ENCODE assay signal across 10 cellular contexts in the genomic region with DNA sequence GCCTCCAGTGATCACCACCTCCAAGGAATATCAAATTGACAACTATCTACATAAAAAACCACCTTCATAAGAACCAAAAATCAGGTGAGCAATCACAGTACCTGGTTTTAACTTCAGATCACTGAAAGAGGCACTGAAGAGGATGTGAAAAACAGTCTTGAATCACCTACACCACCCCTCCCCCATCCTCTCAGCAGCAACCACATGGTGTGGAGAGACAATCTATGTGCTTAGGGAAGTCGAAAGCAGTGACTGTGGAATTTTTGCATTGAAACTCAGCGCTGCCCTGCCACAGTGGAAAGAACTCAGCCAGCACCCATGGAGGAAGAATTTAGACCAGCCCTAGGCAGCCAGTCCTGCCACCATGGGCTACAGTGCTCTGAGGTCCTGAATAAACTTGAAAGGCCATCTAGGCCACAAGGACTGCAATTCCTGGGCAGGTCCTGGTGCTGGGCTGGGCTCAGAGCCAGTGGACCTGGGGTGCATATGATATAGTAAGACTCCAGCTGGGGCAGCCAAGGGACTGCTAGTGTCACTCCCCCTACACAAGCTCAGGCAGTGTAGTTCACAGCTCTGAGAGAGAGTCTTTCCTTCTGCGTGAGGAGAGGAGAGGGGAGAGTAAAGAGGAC.
DNase-seq lines count a peak whose midpoint lies in the region; ATAC-seq, FAIRE-seq and TF ChIP-seq lines count a peak whose summit lies in the region.
"Had no signal": no experiment of that assay in that cellular context is flagged by ENCODE, and none has a peak within 500 bp of the region (broad histone marks: within the 10 kb centered on the region; RNA-seq: fewer than 3 reads in every experiment).

No MANE protein-coding gene starts in this region.

- no TSS peak for BruUV-seq in HepG2 (replicated peaks; lab: Mats Ljungman, UMichigan)

- peak overlapping the region; percentile 36 for H2BK120ac ChIP-seq in H9 (ENCODE audit: low read depth, low read length, poor library complexity, severe bottlenecking)

- no peak overlapping the region for H2AFZ ChIP-seq in H9 (ENCODE audit: low read length)
- no peak overlapping the region for H2AFZ ChIP-seq in HepG2 (ENCODE audit: low read length)
- no peak overlapping the region for H2AFZ ChIP-seq in SK-N-SH (ENCODE audit: low read depth)

- no peak overlapping the region for H3T11ph ChIP-seq in H9 (ENCODE audit: low read length)

- peak overlapping the region; percentile 64 for H3K18ac ChIP-seq in H9 (ENCODE audit: insufficient read length, low read depth, low read length)

- no CpG with 5 or more reads among the region's 3 CpGs for WGBS in H9 (ENCODE audit: extremely low coverage, insufficient read length, low lambda C conversion rate)
- WGBS in HepG2 (ENCODE audit: low lambda C conversion rate): 100% methylated on average over 3 of the region's 3 CpGs
- 84% methylated on average over 3 of the region's 3 CpGs for WGBS in SK-N-SH (ENCODE audit: low lambda C conversion rate)

- no peak overlapping the region for H3K9ac ChIP-seq in H9 (ENCODE audit: extremely low read depth, insufficient read length, low read length)
- H3K9ac ChIP-seq in HepG2 (ENCODE audit: insufficient read depth, low read depth, low read length): no peak overlapping the region
- H3K9ac ChIP-seq in SK-N-SH: no peak overlapping the region

- no peak overlapping the region for H3K4me3 Mint-ChIP-seq in H9
- no peak overlapping the region for H3K4me3 Mint-ChIP-seq in T-helper 2 cell treated with Interferon-gamma antibody and Interleukin-4, amounts not matched to agents 5 μg/mL and 100 μg/mL, for 36 hours
- H3K4me3 Mint-ChIP-seq: T-helper 1 cell treated with Interleukin-12 subunit alpha and Interleukin-12 subunit beta and Interleukin-4 antibody, amounts not matched to agents 30 μg/mL and 1 μg/mL, for 36 hours had no signal

- TF ChIP-seq CTCF in H9 (conservative IDR thresholded peaks at IDR 0.05): no peak
- no peak for TF ChIP-seq CTCF in HepG2 (CRISPR knock-in tag; IDR thresholded peaks at IDR 0.05)
- no peak for TF ChIP-seq CTCF in SK-N-SH (IDR thresholded peaks at IDR 0.05)

- H2BK12ac ChIP-seq in H9 (ENCODE audit: insufficient read length, low read depth, low read length): no peak overlapping the region

- H3K56ac ChIP-seq in H9 (ENCODE audit: insufficient read length, low read depth, low read length): no peak overlapping the region

- CTCF ChIA-PET in HepG2 (lab: Yijun Ruan, JAX; ENCODE audit: low intra/inter-chr PET ratio, low total read pairs) (no interaction called here), SK-N-SH (lab: Yijun Ruan, JAX) (interaction anchor here (2.7 kb wide), 1 partner anchor 207 kb away, joined by 8 read pairs; no protein-coding TSS in a partner anchor)

- peak overlapping the region; percentile 64 to 79 (median 66); a peak in 4 of 7 replicates for H3K27ac Mint-ChIP-seq in H9
- H3K27ac Mint-ChIP-seq in T-helper 2 cell treated with Interferon-gamma antibody and Interleukin-4, amounts not matched to agents 5 μg/mL and 100 μg/mL, for 36 hours: no peak overlapping the region
- H3K27ac Mint-ChIP-seq: T-helper 1 cell treated with Interleukin-12 subunit alpha and Interleukin-12 subunit beta and Interleukin-4 antibody, amounts not matched to agents 30 μg/mL and 1 μg/mL, for 36 hours had no signal

- in situ Hi-C loops in HepG2 (cut with HindIII; ENCODE audit: extremely low pct_ligation_motif_present, low pct_unique_long_range_greater_than_20kb): loop anchor here (25.0 kb wide), 1 partner anchor 436 kb away; no protein-coding TSS in a partner anchor

- ATAC-seq in GM18907 (IDR thresholded peaks at IDR 0.05; ENCODE audit: unreplicated experiment) (peak; percentile 57), HepG2 (peak; percentile 56), GM19467 (IDR thresholded peaks at IDR 0.05; ENCODE audit: unreplicated experiment) (no peak), GM19452 (IDR thresholded peaks at IDR 0.05; ENCODE audit: unreplicated experiment) (no peak)

- H2BK5ac ChIP-seq in H9 (ENCODE audit: insufficient read length, low read length): peak overlapping the region; percentile 38

- POLR2A ChIA-PET in HepG2 (lab: Yijun Ruan, JAX): no interaction called here
- POLR2A ChIA-PET in SK-N-SH (lab: Yijun Ruan, JAX): no interaction called here

- H3K27me3 ChIP-seq in H9 (ENCODE audit: insufficient read depth, low read length): no peaks in the 10 kb centered on the region
- no peaks in the 10 kb centered on the region for H3K27me3 ChIP-seq in HepG2 (ENCODE audit: control insufficient read depth in 1 of 2, insufficient read depth in 2 of 2, low read length in 2 of 2)
- H3K27me3 ChIP-seq in SK-N-SH (ENCODE audit: insufficient read depth): no peaks in the 10 kb centered on the region

- TF ChIP-seq POLR2A in HepG2 (IDR thresholded peaks at IDR 0.05; ENCODE audit: insufficient read depth in 1 of 2, low read depth in 2 of 2, low read length in 2 of 2): no peak

- peaks cover 1% of the 10 kb centered on the region; the same call in 1 of the 2 replicates for H3K79me2 ChIP-seq in H9 (ENCODE audit: insufficient read depth, low read length)
- peaks cover 6% of the 10 kb centered on the region for H3K79me2 ChIP-seq in HepG2 (ENCODE audit: insufficient read depth, low read length)
- peaks cover 20% of the 10 kb centered on the region; the same call in 1 of the 2 replicates for H3K79me2 ChIP-seq in SK-N-SH (ENCODE audit: insufficient read depth)

- no peak for TF ChIP-seq RAD21 in HepG2 (CRISPR knock-in tag; IDR thresholded peaks at IDR 0.05)
- TF ChIP-seq RAD21 in SK-N-SH (IDR thresholded peaks at IDR 0.05; ENCODE audit: low read length): no peak

- H4K20me1 ChIP-seq in H9 (ENCODE audit: control insufficient read depth, insufficient read depth, insufficient read length): no peaks in the 10 kb centered on the region
- H4K20me1 ChIP-seq in HepG2 (ENCODE audit: insufficient read depth, low read length): no peaks in the 10 kb centered on the region; the same call in 1 of the 2 replicates
- 0 out of 2 replicates have a peak, but pooled peaks cover 3% of the 10 kb centered on the region for H4K20me1 ChIP-seq in SK-N-SH (ENCODE audit: insufficient read depth)

- peaks cover 35 to 83% (median 55%) of the 10 kb centered on the region in 3 experiments; a peak in 6 of 7 replicates for H3K36me3 Mint-ChIP-seq in H9 (ENCODE audit: insufficient read depth in 1 of 3, low read depth in 3 of 3)
- H3K36me3 Mint-ChIP-seq in T-helper 2 cell treated with Interferon-gamma antibody and Interleukin-4, amounts not matched to agents 5 μg/mL and 100 μg/mL, for 36 hours (ENCODE audit: low read depth): peaks cover 69% of the 10 kb centered on the region

- H3K23ac ChIP-seq in H9 (ENCODE audit: insufficient read length, low read depth, low read length): no peak overlapping the region

- peaks cover 13% of the 10 kb centered on the region; the same call in 1 of the 2 replicates for H3K4me1 ChIP-seq in H9 (ENCODE audit: insufficient read depth, low read length)
- H3K4me1 ChIP-seq in HepG2 (ENCODE audit: insufficient read depth, low read length): no peaks in the 10 kb centered on the region
- peaks cover 0 to 7% of the 10 kb centered on the region in 2 experiments; a peak in 2 of 4 replicates for H3K4me1 ChIP-seq in SK-N-SH (ENCODE audit: control insufficient read depth in 1 of 2, insufficient read depth in 2 of 2, low read depth in 1 of 2, low read length in 1 of 2)

- H3K27ac ChIP-seq in H9 (ENCODE audit: insufficient read length, low read depth, low read length) (no peak overlapping the region), HepG2 (ENCODE audit: extremely low read length, insufficient read depth, low read length) (no peak overlapping the region), SK-N-SH (ENCODE audit: low read depth in 2 of 2, low read length in 1 of 2) (no peak overlapping the region; a peak in 1 of 4 replicates)

- H3K36me3 ChIP-seq in HepG2 (replicated peaks in 1 of 2; ENCODE audit: control insufficient read depth in 1 of 2, insufficient read depth in 2 of 2, low read length in 2 of 2) (peaks cover 28 to 84% of the 10 kb centered on the region in 2 experiments), SK-N-SH (replicated peaks in 1 of 2; ENCODE audit: control insufficient read depth in 1 of 2, insufficient read depth in 2 of 2, low read length in 1 of 2) (peaks cover 43 to 48% of the 10 kb centered on the region in 2 experiments)

- DNase-seq in H9: peak; percentile 30
- peak; percentile 24 for DNase-seq in T-helper 2 cell treated with Interferon-gamma antibody and Interleukin-4, amounts not matched to agents 5 μg/mL and 100 μg/mL, for 36 hours (ENCODE audit: low spot score)
- DNase-seq in HepG2 (ENCODE audit: low spot score): no peak
- DNase-seq in SK-N-SH: no peak
- DNase-seq in DMS79 (lab: John Stamatoyannopoulos, UW): no peak

- H3K14ac ChIP-seq in H9 (ENCODE audit: insufficient read depth, low read length): peak overlapping the region; percentile 49

- H3K9me3 ChIP-seq in H9 (ENCODE audit: control insufficient read depth, low read depth, low read length): no peaks in the 10 kb centered on the region
- no peaks in the 10 kb centered on the region for H3K9me3 ChIP-seq in HepG2 (ENCODE audit: low read length)
- no peaks in the 10 kb centered on the region for H3K9me3 ChIP-seq in SK-N-SH

- H3K4ac ChIP-seq in H9 (ENCODE audit: low read depth, low read length): no peak overlapping the region

- H3K27me3 Mint-ChIP-seq in H9 (ENCODE audit: low read depth): no peaks in the 10 kb centered on the region
- no peaks in the 10 kb centered on the region for H3K27me3 Mint-ChIP-seq in T-helper 2 cell treated with Interferon-gamma antibody and Interleukin-4, amounts not matched to agents 5 μg/mL and 100 μg/mL, for 36 hours (ENCODE audit: low read depth)

- H3K4me2 ChIP-seq in H9 (ENCODE audit: insufficient read depth, insufficient read length, low read length): no peak overlapping the region
- H3K4me2 ChIP-seq in HepG2 (ENCODE audit: low read depth, low read length): no peak overlapping the region
- no peak overlapping the region for H3K4me2 ChIP-seq in SK-N-SH

- H4K91ac ChIP-seq in H9 (ENCODE audit: insufficient read length, low read depth, low read length): peak overlapping the region; percentile 51

- no peaks in the 10 kb centered on the region for H3K9me2 ChIP-seq in SK-N-SH

- H3K4me3 ChIP-seq in HepG2 (replicated peaks in 1 of 3; ENCODE audit: insufficient read depth in 1 of 3, low read depth in 2 of 3, low read length in 3 of 3): no peak overlapping the region
- H3K4me3 ChIP-seq in SK-N-SH (ENCODE audit: low read depth in 2 of 2, low read length in 1 of 2): no peak overlapping the region

- H3K23me2 ChIP-seq in H9 (ENCODE audit: insufficient read length, low read depth, low read length, poor library complexity, severe bottlenecking): no peaks in the 10 kb centered on the region

- TF ChIP-seq EP300 in HepG2 (IDR thresholded peaks at IDR 0.05; ENCODE audit: low read depth in 2 of 2, low read length in 2 of 2) (no peak), HepG2 (CRISPR knock-in tag; IDR thresholded peaks at IDR 0.05; ENCODE audit: borderline replicate concordance) (no peak), SK-N-SH (IDR thresholded peaks at IDR 0.05; ENCODE audit: borderline replicate concordance in 1 of 2, low read depth in 1 of 2, low read length in 1 of 2) (no peak)

- peak overlapping the region; percentile 80; the same call in 1 of the 2 replicates for H2BK15ac ChIP-seq in H9 (ENCODE audit: low read depth, low read length)

- H2BK20ac ChIP-seq in H9 (ENCODE audit: low read depth, low read length, poor library complexity, severe bottlenecking): no peak overlapping the region

- intact Hi-C loops in HepG2 (cut with micrococcal nuclease; ENCODE audit: unreplicated experiment): no loop called here

- no peak for FAIRE-seq in HepG2 (lab: Jason Lieb, UNC)
- FAIRE-seq: colon had no signal

- H4K5ac ChIP-seq in H9 (ENCODE audit: insufficient read length, low read depth, low read length): no peak overlapping the region

- H3K9me3 Mint-ChIP-seq in H9: no peaks in the 10 kb centered on the region
- H3K9me3 Mint-ChIP-seq in T-helper 2 cell treated with Interferon-gamma antibody and Interleukin-4, amounts not matched to agents 5 μg/mL and 100 μg/mL, for 36 hours: no peaks in the 10 kb centered on the region
- H3K9me3 Mint-ChIP-seq: T-helper 1 cell treated with Interleukin-12 subunit alpha and Interleukin-12 subunit beta and Interleukin-4 antibody, amounts not matched to agents 30 μg/mL and 1 μg/mL, for 36 hours had no signal

- H2AK5ac ChIP-seq in H9 (ENCODE audit: insufficient read length, low read length): no peak overlapping the region

- peaks cover 3% of the 10 kb centered on the region for H3F3A ChIP-seq in SK-N-SH (replicated peaks; ENCODE audit: insufficient read depth)

- H3K79me1 ChIP-seq in H9 (ENCODE audit: insufficient read depth, low read depth, low read length, poor library complexity, severe bottlenecking): peaks cover 13% of the 10 kb centered on the region

- H4K8ac ChIP-seq in H9 (replicated peaks; ENCODE audit: insufficient read length, low read depth, low read length): peak overlapping the region; percentile 92

- peaks cover 21 to 24% of the 10 kb centered on the region in 2 experiments for H3K4me1 Mint-ChIP-seq in H9
- peaks cover 34% of the 10 kb centered on the region for H3K4me1 Mint-ChIP-seq in T-helper 2 cell treated with Interferon-gamma antibody and Interleukin-4, amounts not matched to agents 5 μg/mL and 100 μg/mL, for 36 hours (ENCODE audit: low read depth)

Comparison
In these comparisons a context has a peak if more than half of its experiments do, and no peak if none do; other contexts are left out.
1. ATAC-seq: peak in GM18907 (single experiment) and HepG2 (single experiment); none in GM19467 (single experiment) and GM19452 (single experiment).
2. DNase-seq: peak in H9 (single experiment) and T-helper 2 cell treated with Interferon-gamma antibody and Interleukin-4, amounts not matched to agents 5 μg/mL and 100 μg/mL, for 36 hours (single experiment); none in HepG2 (single experiment), SK-N-SH (single experiment) and DMS79 (single experiment).